In the genomic region with DNA sequence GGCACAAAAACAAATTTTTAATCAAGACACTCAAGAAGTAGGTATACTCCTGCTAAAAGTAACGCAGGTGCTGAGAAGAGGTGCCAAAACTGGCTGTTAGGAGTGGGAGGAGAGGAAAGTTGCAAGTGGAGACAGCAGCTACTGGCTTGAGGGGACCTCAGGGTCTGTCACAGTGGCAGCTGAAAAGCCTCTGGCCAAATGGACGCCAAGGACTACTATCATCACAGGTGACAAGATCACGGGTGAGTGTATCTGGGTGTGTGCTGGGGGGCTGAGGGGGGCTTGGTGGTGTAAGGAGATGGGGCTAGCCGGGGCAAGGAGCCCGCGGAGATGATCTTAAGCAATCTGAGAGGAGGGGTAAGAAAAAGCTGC, we compare ENCODE assay signal across 8 cellular contexts. TPM values are rescaled to one million over a fixed set of nuclear protein-coding genes. Genes with fewer than 3 reads are reported as not detected.
A peak's percentile ranks its signal among the peaks of the same experiment; 100 is the strongest.
DNase-seq lines count a peak whose midpoint lies in the region; ATAC-seq and TF ChIP-seq lines count a peak whose summit lies in the region.

No MANE protein-coding gene starts in this region.

- TF ChIP-seq EP300 in ovary (IDR thresholded peaks at IDR 0.05): no peak

- no peak for DNase-seq in BJ (ENCODE audit: low read depth)
- DNase-seq in RPMI7951 (ENCODE audit: low read depth): peak; percentile 7
- no peak for DNase-seq in esophagus squamous epithelium (lab: John Stamatoyannopoulos, UW)
- DNase-seq in ovary: no peak
- no peak for DNase-seq in NCI-H2107 treated with DMSO at 0.1 percent for 48 hours (lab: John Stamatoyannopoulos, UW; ENCODE audit: unreplicated experiment)
- no peak for DNase-seq in AML-193 (lab: John Stamatoyannopoulos, UW)
- DNase-seq in stimulated activated CD4-positive, alpha-beta T cell treated with anti-CD3 and anti-CD28 coated beads, Interleukin-2, amount 100 ng/mL, for 48 hours: no peak

- 2 to 4% methylated on average over 6 of the region's 6 CpGs for WGBS in esophagus squamous epithelium, 2 donors
- WGBS in ovary, 3 donors: 0 to 1% (median 1%) methylated on average over 6 of the region's 6 CpGs

- no peak for TF ChIP-seq POLR2A in esophagus squamous epithelium (IDR thresholded peaks at IDR 0.05)
- no peak for TF ChIP-seq POLR2A in ovary (IDR thresholded peaks at IDR 0.05)

- H3K4me3 ChIP-seq in BJ (ENCODE audit: low read depth, low read length) (peak overlapping the region; percentile 78), esophagus squamous epithelium (peak overlapping the region; percentile 77 to 98 (median 93)), ovary (peak overlapping the region; percentile 96)

- H3K9me3 ChIP-seq in esophagus squamous epithelium (no peaks in the 10 kb centered on the region), ovary (no peaks in the 10 kb centered on the region)

- intact Hi-C loops in esophagus squamous epithelium (cut with DNase I) (no loop called here), ovary (cut with DNase I) (no loop called here)

- TF ChIP-seq CTCF in BJ (IDR thresholded peaks at IDR 0.05; ENCODE audit: insufficient read depth, low read depth, low read length): no peak
- TF ChIP-seq CTCF in esophagus squamous epithelium (IDR thresholded peaks at IDR 0.05): no peak
- no peak for TF ChIP-seq CTCF in ovary (IDR thresholded peaks at IDR 0.05)

- peak; percentile 1 for ATAC-seq in GM21529 (IDR thresholded peaks at IDR 0.05; ENCODE audit: unreplicated experiment)

- H3K36me3 ChIP-seq in BJ (ENCODE audit: control insufficient read depth, insufficient read depth, low read length) (no peaks in the 10 kb centered on the region), esophagus squamous epithelium (peaks cover 0 to 26% (median 0%) of the 10 kb centered on the region in 3 donors), ovary (no peaks in the 10 kb centered on the region)

- peaks cover 8 to 28% (median 18%) of the 10 kb centered on the region in 3 donors for H3K4me1 ChIP-seq in esophagus squamous epithelium
- H3K4me1 ChIP-seq in ovary (ENCODE audit: insufficient read depth): peaks cover 10% of the 10 kb centered on the region

- H3K27me3 ChIP-seq in BJ (ENCODE audit: control insufficient read depth, insufficient read depth, low read length) (no peaks in the 10 kb centered on the region), esophagus squamous epithelium (no peaks in the 10 kb centered on the region), ovary (no peaks in the 10 kb centered on the region)

- POLR2A ChIA-PET in BJ (lab: Charles Lee): no interaction called here

- peak overlapping the region; percentile 82 to 91 (median 87) for H3K27ac ChIP-seq in esophagus squamous epithelium
- peak overlapping the region; percentile 58 to 78 for H3K27ac ChIP-seq in ovary

- CTCF ChIA-PET in BJ (lab: Yijun Ruan, JAX): interaction anchor here (1.9 kb wide), 1 partner anchor 29 kb away, joined by 5 read pairs; no protein-coding TSS in a partner anchor

RNA-seq across cellular contexts. Expression of gene ZNF202, which starts 0.7 kb away (rescaled TPM):
- 7.4 and 8.9 TPM in 2 replicates for polyA plus RNA-seq in BJ (2011; rRNA removed)
- polyA minus RNA-seq in BJ (2011; rRNA and poly(A)+ RNA removed): 6.0 and 6.9 TPM in 2 replicates
- 5.5 and 11.3 TPM in 2 replicates for total RNA-seq in RPMI7951 (2014; rRNA removed; shearing (Covaris generic))
- 1 to 10 TPM; 2.6 to 6.5 (median 4.6) TPM for total RNA-seq in esophagus squamous epithelium
- 10 to 100 TPM in 5 of 7 donors, 1 to 10 TPM in 2; 4.7 to 20.8 (median 13.3) TPM for total RNA-seq in ovary
- 10 to 100 TPM in 1 of 2 donors, 1 to 10 TPM in 1; 9.9 to 10.7 TPM for polyA plus RNA-seq in ovary

RNA-seq across cellular contexts. Expression of gene OR6X1, which starts 13.5 kb away (rescaled TPM):
- polyA plus RNA-seq in BJ (2011; rRNA removed): not detected in 2 replicates
- not detected in 2 replicates for polyA minus RNA-seq in BJ (2011; rRNA and poly(A)+ RNA removed)
- total RNA-seq in RPMI7951 (2014; rRNA removed; shearing (Covaris generic)): not detected in 2 replicates
- not detected for total RNA-seq in esophagus squamous epithelium
- total RNA-seq in ovary: not detected
- not detected for polyA plus RNA-seq in ovary
